Comparison of ENCODE assay signal across 8 cellular contexts in genomic region chr3:141308588-141309218, GRCh38. TPM values are rescaled to one million over a fixed set of nuclear protein-coding genes. Genes with fewer than 3 reads are reported as not detected.
DNase-seq lines count a peak whose midpoint lies in the region; ATAC-seq and TF ChIP-seq lines count a peak whose summit lies in the region.

No MANE protein-coding gene starts in this region.

- H3K4me3 ChIP-seq in right atrium auricular region (no peak overlapping the region), thoracic aorta (no peak overlapping the region)

- H3K36me3 ChIP-seq in right atrium auricular region, result no peaks in the 10 kb centered on the region
- H3K36me3 ChIP-seq in thoracic aorta, result no peaks in the 10 kb centered on the region

- no peak for ATAC-seq in thoracic aorta (ENCODE audit: insufficient number of reproducible peaks, low FRiP score, low read depth)

- H3K9me3 ChIP-seq in right atrium auricular region (no peaks in the 10 kb centered on the region), thoracic aorta (no peaks in the 10 kb centered on the region)

- DNase-seq in DMS 273 treated with DMSO at 0.1 percent for 48 hours (lab: John Stamatoyannopoulos, UW) (peak; percentile 92), LHCN-M2 (ENCODE audit: low read depth) (peak; percentile 71), UCSD-AML1 (lab: John Stamatoyannopoulos, UW; ENCODE audit: unreplicated experiment) (peak; percentile 19), right atrium auricular region (ENCODE audit: low spot score) (peak; percentile 58), thoracic aorta (ENCODE audit: low spot score) (peak; percentile 34)
- no peak for DNase-seq in stimulated activated CD4-positive, alpha-beta T cell treated with anti-CD3 and anti-CD28 coated beads, Interleukin-4, amount 100 ng/mL, for 24 hours
- no peak for DNase-seq in activated T-cell treated with anti-CD3 and anti-CD28 coated beads, Interleukin-2, amount 50 U/mL, for 1 hour
- DNase-seq in activated CD4-positive, CD25-positive, alpha-beta regulatory T cell (lab: John Stamatoyannopoulos, UW), result no peak

- H3K27ac ChIP-seq in right atrium auricular region (no peak overlapping the region), thoracic aorta (no peak overlapping the region)

- H3K4me1 ChIP-seq in right atrium auricular region (peaks cover 0 to 20% of the 10 kb centered on the region in 2 donors), thoracic aorta (ENCODE audit: control insufficient read depth in 1 of 2, low read depth in 2 of 2) (peaks cover 4 to 14% of the 10 kb centered on the region in 2 donors)

- H3K27me3 ChIP-seq in right atrium auricular region (no peaks in the 10 kb centered on the region), thoracic aorta (replicated peaks; ENCODE audit: insufficient read depth) (no peaks in the 10 kb centered on the region)

- TF ChIP-seq CTCF in right atrium auricular region (IDR thresholded peaks at IDR 0.05) (peak; percentile 37 to 72), thoracic aorta (IDR thresholded peaks at IDR 0.05) (peak; percentile 56)

RNA-seq across cellular contexts. Expression of gene ZBTB38, which starts 59.6 kb away (rescaled TPM):
- total RNA-seq in LHCN-M2 (2014; rRNA removed) (153 and 164 TPM in 2 replicates), right atrium auricular region (100 to 1,000 TPM; 120 to 127 TPM), thoracic aorta (100 to 1,000 TPM; 169 to 215 TPM)
- 23.5 TPM for polyA plus RNA-seq in LHCN-M2 (2012)

Comparison
In these comparisons a context has a peak if more than half of its experiments do, and no peak if none do; other contexts are left out.
1. DNase-seq: peak in DMS 273 treated with DMSO at 0.1 percent for 48 hours (single experiment), LHCN-M2 (single experiment), UCSD-AML1 (single experiment), right atrium auricular region (single experiment) and thoracic aorta (single experiment); none in stimulated activated CD4-positive, alpha-beta T cell treated with anti-CD3 and anti-CD28 coated beads, Interleukin-4, amount 100 ng/mL, for 24 hours (single experiment), activated T-cell treated with anti-CD3 and anti-CD28 coated beads, Interleukin-2, amount 50 U/mL, for 1 hour (single experiment) and activated CD4-positive, CD25-positive, alpha-beta regulatory T cell (0 of 4).